ENCODE assay signal across 17 cellular contexts in the genomic region with DNA sequence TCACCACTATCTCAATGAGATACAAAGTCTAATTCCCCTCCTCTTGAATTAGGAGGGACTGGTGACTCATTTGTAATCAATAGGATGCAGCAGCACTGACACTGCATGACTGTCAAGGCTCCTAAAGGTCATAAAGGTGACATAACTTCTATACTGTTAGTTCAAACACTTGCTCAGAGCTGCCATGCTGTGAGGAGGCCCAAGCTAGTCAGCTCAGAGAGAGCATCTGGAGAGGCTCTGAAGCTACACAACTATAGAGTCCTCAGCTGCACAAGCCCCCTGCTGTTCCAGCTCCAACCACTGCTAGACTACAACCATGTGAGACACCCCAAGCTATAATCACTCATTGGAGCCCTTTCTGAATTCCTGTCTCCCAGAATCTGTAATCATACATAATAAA. TPM values are rescaled to one million over a fixed set of nuclear protein-coding genes. Genes with fewer than 3 reads are reported as not detected.
A peak's percentile ranks its signal among the peaks of the same experiment; 100 is the strongest.
DNase-seq lines count a peak whose midpoint lies in the region; ATAC-seq and TF ChIP-seq lines count a peak whose summit lies in the region.
"Had no signal": no experiment of that assay in that cellular context is flagged by ENCODE, and none has a peak within 500 bp of the region (broad histone marks: within the 10 kb centered on the region; RNA-seq: fewer than 3 reads in every experiment).

No MANE protein-coding gene starts in this region.

- no peaks in the 10 kb centered on the region for H4K20me1 ChIP-seq in mammary epithelial cell (ENCODE audit: insufficient read depth, low read length)

- POLR2A ChIA-PET in A673 (lab: Charles Lee; ENCODE audit: low non-redundant PET) = no interaction called here

- no peaks in the 10 kb centered on the region for H3K4me1 ChIP-seq in A673 (ENCODE audit: insufficient read depth, low read length, poor library complexity, severe bottlenecking)
- no peaks in the 10 kb centered on the region for H3K4me1 ChIP-seq in suprapubic skin
- H3K4me1 ChIP-seq in mammary epithelial cell (ENCODE audit: insufficient read depth, low read length) = no peaks in the 10 kb centered on the region

- H3K36me3 ChIP-seq in A673 (ENCODE audit: insufficient read depth, low read length, poor library complexity, severe bottlenecking) (no peaks in the 10 kb centered on the region), suprapubic skin (no peaks in the 10 kb centered on the region), mammary epithelial cell (ENCODE audit: insufficient read depth, low read length) (no peaks in the 10 kb centered on the region)

- H3K27me3 ChIP-seq in A673 (replicated peaks; ENCODE audit: insufficient read depth, low read depth, low read length, poor library complexity) (no peaks in the 10 kb centered on the region), suprapubic skin (no peaks in the 10 kb centered on the region), mammary epithelial cell (ENCODE audit: insufficient read depth, low read length) (peaks cover 6% of the 10 kb centered on the region)

- dilution Hi-C loops in mammary epithelial cell (cut with HindIII; ENCODE audit: low sequenced_read_pairs) = no loop called here

- H3K4me3 ChIP-seq in A673 (ENCODE audit: low read depth, low read length, poor library complexity, severe bottlenecking) = no peak overlapping the region
- H3K4me3 ChIP-seq in suprapubic skin = no peak overlapping the region
- no peak overlapping the region for H3K4me3 ChIP-seq in mammary epithelial cell (replicated peaks in 1 of 3; ENCODE audit: insufficient read depth in 1 of 3, low read depth in 2 of 3, low read length in 3 of 3)

- no peak for TF ChIP-seq EP300 in suprapubic skin (IDR thresholded peaks at IDR 0.05)

- BruUV-seq in A673 (replicated peaks; lab: Mats Ljungman, UMichigan) (no TSS peak), mammary epithelial cell (replicated peaks; lab: Mats Ljungman, UMichigan) (no TSS peak)

- peak; percentile 9 for DNase-seq in A673 (ENCODE audit: low spot score)
- peak; percentile 19 for DNase-seq in RKO (ENCODE audit: low spot score)
- DNase-seq in suprapubic skin (ENCODE audit: low spot score in 2 of 2) = no peak
- no peak for DNase-seq in mammary epithelial cell
- no peak for DNase-seq in left ventricle myocardium superior
- DNase-seq: activated CD8-positive, alpha-beta memory T cell treated with anti-CD3 and anti-CD28 coated beads, Interleukin-2, amount 10 ng/mL, durations not matched to agents 7 days and 5 days; COR-L47; dermis blood vessel endothelial cell; GF-D8; NCI-H1436 treated with DMSO at 0.1 percent for 48 hours had no signal

- no peak for TF ChIP-seq CTCF in A673 (conservative IDR thresholded peaks at IDR 0.05; ENCODE audit: low read depth, low read length)
- no peak for TF ChIP-seq CTCF in suprapubic skin (IDR thresholded peaks at IDR 0.05)
- no peak for TF ChIP-seq CTCF in mammary epithelial cell (conservative IDR thresholded peaks at IDR 0.05 in 1 of 2, IDR thresholded peaks at IDR 0.05 in 1 of 2; ENCODE audit: extremely low read depth in 1 of 2, insufficient read depth in 1 of 2, low read depth in 1 of 2, low read length in 2 of 2)

- H3K9me3 ChIP-seq in A673 (ENCODE audit: low read depth, low read length, poor library complexity, severe bottlenecking) (no peaks in the 10 kb centered on the region), suprapubic skin (no peaks in the 10 kb centered on the region), mammary epithelial cell (replicated peaks; ENCODE audit: insufficient read depth, low read length) (no peaks in the 10 kb centered on the region)

- H2AFZ ChIP-seq in mammary epithelial cell (ENCODE audit: low read depth, low read length) = no peak overlapping the region

- H3K27ac ChIP-seq in A673 (ENCODE audit: low read depth, low read length, poor library complexity, severe bottlenecking) (no peak overlapping the region), suprapubic skin (no peak overlapping the region), mammary epithelial cell (ENCODE audit: insufficient read depth, low read depth, low read length) (no peak overlapping the region)

- no peak for TF ChIP-seq POLR2A in suprapubic skin (IDR thresholded peaks at IDR 0.05)

- peak; percentile 49 for ATAC-seq in GM18861 (IDR thresholded peaks at IDR 0.05; ENCODE audit: unreplicated experiment)
- ATAC-seq in HG03103 (IDR thresholded peaks at IDR 0.05; ENCODE audit: low read depth, unreplicated experiment) = peak; percentile 64
- no peak for ATAC-seq in left ventricle myocardium superior
- no peak for ATAC-seq in GM18909 (IDR thresholded peaks at IDR 0.05; ENCODE audit: poor library complexity, unreplicated experiment)
- ATAC-seq: activated CD8-positive, alpha-beta memory T cell treated with anti-CD3 and anti-CD28 coated beads, Interleukin-2, amount 10 ng/mL, durations not matched to agents 7 days and 5 days; esophagus mucosa had no signal

- intact Hi-C loops in A673 (cut with micrococcal nuclease; ENCODE audit: unreplicated experiment) = no loop called here
- intact Hi-C loops in mammary epithelial cell (cut with micrococcal nuclease) = no loop called here
- intact Hi-C loops in left ventricle myocardium superior (cut with micrococcal nuclease) = no loop called here

- H3K9ac ChIP-seq in mammary epithelial cell (ENCODE audit: insufficient read depth, low read length) = no peak overlapping the region

- in situ Hi-C loops in mammary epithelial cell (cut with MboI; ENCODE audit: low sequenced_read_pairs in 2 of 2) = no loop called here

- no peaks in the 10 kb centered on the region for H3K79me2 ChIP-seq in mammary epithelial cell (ENCODE audit: insufficient read depth, low read length)

- no peak overlapping the region for H3K4me2 ChIP-seq in mammary epithelial cell (ENCODE audit: insufficient read depth, low read depth, low read length)

- CTCF ChIA-PET in A673 (lab: Charles Lee) = no interaction called here
- CTCF ChIA-PET in mammary epithelial cell (lab: Charles Lee; ENCODE audit: low non-redundant PET) = no interaction called here

RNA-seq across cellular contexts. Expression of a gene that starts 17.0 kb away (rescaled TPM):
- 0.15 and 0.32 TPM in 2 replicates for total RNA-seq in A673 (2021)
- 1 to 10 TPM in 3 of 4 donors, under 1 TPM in 1; 0.76 to 3.0 (median 1.9) TPM for total RNA-seq in suprapubic skin
- total RNA-seq in mammary epithelial cell = under 1 TPM in 1 of 2 donors, not detected in 1; 0.17 TPM
- polyA plus RNA-seq in mammary epithelial cell = not detected
- not detected for polyA minus RNA-seq in mammary epithelial cell
- 66.8 TPM for total RNA-seq in left ventricle myocardium superior
- total RNA-seq: activated CD8-positive, alpha-beta memory T cell treated with anti-CD3 and anti-CD28 coated beads, Interleukin-2, amount 10 ng/mL, durations not matched to agents 7 days and 5 days; dermis blood vessel endothelial cell; LHCN-M2; lung microvascular endothelial cell; NCI-H460 had no signal

RNA-seq across cellular contexts. Expression of a gene that starts 58.4 kb away (rescaled TPM):
- total RNA-seq in A673 (2021) (30.1 and 33.5 TPM in 2 replicates), suprapubic skin (10 to 100 TPM; 11.1 to 28.4 (median 22.1) TPM), mammary epithelial cell (10 to 100 TPM; 29.0 to 29.1 TPM), left ventricle myocardium superior (10.2 TPM)
- polyA plus RNA-seq in mammary epithelial cell = 10.5 TPM
- polyA minus RNA-seq in mammary epithelial cell = 55.3 TPM

Comparison
In these comparisons a context has a peak if more than half of its experiments do, and no peak if none do; other contexts are left out.
1. DNase-seq: peak in A673 (single experiment) and RKO (single experiment); none in suprapubic skin (0 of 2), mammary epithelial cell (single experiment) and left ventricle myocardium superior (single experiment).
2. ATAC-seq: peak in GM18861 (single experiment) and HG03103 (single experiment); none in left ventricle myocardium superior (single experiment) and GM18909 (single experiment).
3. RNA of a gene that starts 17.0 kb away (total RNA-seq): 66.8 TPM in left ventricle myocardium superior (single experiment); 0.76 to 3.0 TPM in suprapubic skin, 0.15 to 0.32 TPM in A673 and 0.17 TPM in mammary epithelial cell; every median in the first group is over 10 times any median in the second.